ENCODE assay signal across 10 cellular contexts in genomic region chr19:3154447-3154846, GRCh38. TPM values are rescaled to one million over a fixed set of nuclear protein-coding genes. Genes with fewer than 3 reads are reported as not detected.
DNase-seq lines count a peak whose midpoint lies in the region; ATAC-seq, FAIRE-seq and TF ChIP-seq lines count a peak whose summit lies in the region.
"Not testable (repeated sequence)": the region's sequence is repeated elsewhere in the genome, so short reads cannot be mapped to it uniquely, and the experiment has no call there.
"Had no signal": no experiment of that assay in that cellular context is flagged by ENCODE, and none has a peak within 500 bp of the region (broad histone marks: within the 10 kb centered on the region; RNA-seq: fewer than 3 reads in every experiment).

No MANE protein-coding gene starts in this region.

- peak overlapping the region; percentile 12 for H3K4me3 ChIP-seq in CD8-positive, alpha-beta T cell (ENCODE audit: low read depth, low read length)
- H3K4me3 ChIP-seq in HL-60 (replicated peaks; ENCODE audit: insufficient read depth, low read length); RWPE2 (ENCODE audit: severe bottlenecking); fibroblast of lung (replicated peaks in 1 of 4; ENCODE audit: control extremely low read depth in 1 of 4, insufficient read depth in 1 of 4, low read depth in 3 of 4, low read length in 4 of 4); mesodermal cell (ENCODE audit: extremely low read depth, insufficient read depth, low read length, poor library complexity, severe bottlenecking); skin epidermis: not testable (repeated sequence)
- peak overlapping the region; percentile 43 for H3K4me3 ChIP-seq in K562

- H3K4me3 Mint-ChIP-seq in CD8-positive, alpha-beta T cell: not testable (repeated sequence)

- FAIRE-seq in K562 (lab: Jason Lieb, UNC): peak; percentile 68

- in situ Hi-C loops in K562 (cut with MboI): not testable (repeated sequence)

- BruUV-seq in K562 (replicated peaks; lab: Mats Ljungman, UMichigan): not testable (repeated sequence)

- peaks cover 19% of the 10 kb centered on the region for H3K4me1 ChIP-seq in CD8-positive, alpha-beta T cell (ENCODE audit: insufficient read depth, low read length)
- not testable (repeated sequence) for H3K4me1 ChIP-seq in RWPE2 (ENCODE audit: insufficient read depth, poor library complexity, severe bottlenecking); fibroblast of lung (ENCODE audit: control insufficient read depth, extremely low read depth, insufficient read depth, low read length)
- peaks cover 10 to 36% of the 10 kb centered on the region in 2 experiments for H3K4me1 ChIP-seq in K562 (replicated peaks in 1 of 2; ENCODE audit: control insufficient read depth in 2 of 2, insufficient read depth in 2 of 2, low read length in 2 of 2)
- H3K4me1 ChIP-seq in mesodermal cell (ENCODE audit: control insufficient read depth, insufficient read depth, low read length, poor library complexity, severe bottlenecking): peaks cover 18% of the 10 kb centered on the region

- H2AFZ ChIP-seq in K562 (ENCODE audit: low read depth, low read length): peak overlapping the region; percentile 75; the same call in 1 of the 2 replicates
- H2AFZ ChIP-seq in fibroblast of lung (ENCODE audit: low read length): not testable (repeated sequence)

- H3K4me2 ChIP-seq in K562 (ENCODE audit: insufficient read depth, low read length): peak overlapping the region; percentile 86
- not testable (repeated sequence) for H3K4me2 ChIP-seq in fibroblast of lung (ENCODE audit: extremely low read depth, insufficient read depth, low read length)

- not testable (repeated sequence) for H3K36me3 ChIP-seq in CD8-positive, alpha-beta T cell (ENCODE audit: insufficient read depth, low read length); K562 (ENCODE audit: control insufficient read depth, insufficient read depth, low read length); fibroblast of lung (ENCODE audit: control insufficient read depth, insufficient read depth, low read length); mesodermal cell (ENCODE audit: control insufficient read depth, insufficient read depth, low read length)
- H3K36me3 ChIP-seq in RWPE2 (ENCODE audit: low read depth): peaks cover 71% of the 10 kb centered on the region

- H3K27ac Mint-ChIP-seq in CD8-positive, alpha-beta T cell: not testable (repeated sequence)

- H3K9me3 ChIP-seq in CD8-positive, alpha-beta T cell (ENCODE audit: low read length); RWPE2 (ENCODE audit: severe bottlenecking); K562 (replicated peaks; ENCODE audit: control insufficient read depth, insufficient read depth, low read depth, low read length); fibroblast of lung (ENCODE audit: control insufficient read depth, insufficient read depth, low read depth, low read length); mesodermal cell (ENCODE audit: control insufficient read depth, low read length): not testable (repeated sequence)

- H4K20me1 ChIP-seq in K562 (replicated peaks; ENCODE audit: control insufficient read depth, insufficient read depth, low read length); fibroblast of lung (ENCODE audit: control insufficient read depth, extremely low read depth, insufficient read depth, low read length): not testable (repeated sequence)

- ATAC-seq in CD8-positive, alpha-beta T cell; RWPE2 (ENCODE audit: low read depth); K562: not testable (repeated sequence)

- not testable (repeated sequence) for TF ChIP-seq RAD21 in K562 (CRISPR knock-in tag; conservative IDR thresholded peaks at IDR 0.05 in 1 of 2, IDR thresholded peaks at IDR 0.05 in 1 of 2)

- intact Hi-C loops in CD8-positive, alpha-beta T cell (cut with DNase I, micrococcal nuclease); K562 (cut with micrococcal nuclease): not testable (repeated sequence)

- H3K9me1 ChIP-seq in K562 (ENCODE audit: control insufficient read depth, insufficient read depth, low read length): not testable (repeated sequence)

- POLR2A ChIA-PET in CD8-positive, alpha-beta T cell (lab: Charles Lee); K562 (lab: Yijun Ruan, JAX): not testable (repeated sequence)

- DNase-seq in CD8-positive, alpha-beta T cell; HL-60 (ENCODE audit: low read depth in 1 of 2, low spot score in 1 of 2); RWPE2 (ENCODE audit: low spot score); K562 (ENCODE audit: extremely low read depth in 1 of 4, low spot score in 3 of 4); fibroblast of lung (ENCODE audit: low read depth in 2 of 2): not testable (repeated sequence)

- not testable (repeated sequence) for TF ChIP-seq EP300 in K562 (IDR thresholded peaks at IDR 0.05; ENCODE audit: low read length)

- peak overlapping the region in 1 of 2 experiments; percentile 79; a peak in 3 of 4 replicates for H3K9ac ChIP-seq in K562 (ENCODE audit: insufficient read depth in 1 of 2, low read depth in 2 of 2, low read length in 2 of 2)
- H3K9ac ChIP-seq in fibroblast of lung (ENCODE audit: insufficient read depth, low read length): not testable (repeated sequence)

- not testable (repeated sequence) for H3K27me3 Mint-ChIP-seq in CD8-positive, alpha-beta T cell (ENCODE audit: low read depth)

- not testable (repeated sequence) for H3K4me1 Mint-ChIP-seq in CD8-positive, alpha-beta T cell (ENCODE audit: low read depth)

- not testable (repeated sequence) for TF ChIP-seq POLR2A in K562 (conservative IDR thresholded peaks at IDR 0.05)

- not testable (repeated sequence) for H3K79me2 ChIP-seq in K562 (ENCODE audit: control insufficient read depth, insufficient read depth, low read length); fibroblast of lung (ENCODE audit: control insufficient read depth, insufficient read depth, low read length)

- H3K27ac ChIP-seq in CD8-positive, alpha-beta T cell (ENCODE audit: low read depth, low read length): peak overlapping the region; percentile 25
- H3K27ac ChIP-seq in HL-60 (replicated peaks) (0 out of 2 replicates have a peak overlapping the region, but pooled peaks have one; percentile 0), RWPE2 (ENCODE audit: poor library complexity, severe bottlenecking) (peak overlapping the region; percentile 93), K562 (ENCODE audit: extremely low read depth, low read depth, low read length) (peak overlapping the region; percentile 88), fibroblast of lung (ENCODE audit: insufficient read depth, low read length) (peak overlapping the region; percentile 65), mesodermal cell (ENCODE audit: low read depth, low read length, severe bottlenecking) (peak overlapping the region; percentile 90), skin epidermis (peak overlapping the region in 19 of 21 experiments; percentile 47 to 85 (median 72))

- TF ChIP-seq CTCF in CD8-positive, alpha-beta T cell (IDR thresholded peaks at IDR 0.05); HL-60 (IDR thresholded peaks at IDR 0.05; ENCODE audit: insufficient read depth, low read length); RWPE2 (IDR thresholded peaks at IDR 0.05; ENCODE audit: poor library complexity, severe bottlenecking); K562 (IDR thresholded peaks at IDR 0.05 in 2 of 3, conservative IDR thresholded peaks at IDR 0.05 in 1 of 3; ENCODE audit: insufficient read depth in 2 of 3, low read depth in 1 of 3, low read length in 3 of 3); fibroblast of lung (conservative IDR thresholded peaks at IDR 0.05 in 1 of 2, IDR thresholded peaks at IDR 0.05 in 1 of 2; ENCODE audit: low read depth in 1 of 2, low read length in 2 of 2): not testable (repeated sequence)

- not testable (repeated sequence) for H3K36me3 Mint-ChIP-seq in CD8-positive, alpha-beta T cell

- not testable (repeated sequence) for H3K27me3 ChIP-seq in CD8-positive, alpha-beta T cell (ENCODE audit: insufficient read depth, low read length); HL-60 (ENCODE audit: insufficient read depth, poor library complexity, severe bottlenecking); RWPE2 (ENCODE audit: insufficient read depth, poor library complexity, severe bottlenecking); K562 (ENCODE audit: control insufficient read depth in 2 of 2, insufficient read depth in 2 of 2, low read length in 2 of 2); fibroblast of lung (ENCODE audit: control insufficient read depth, insufficient read depth, low read length)

- CTCF ChIA-PET in CD8-positive, alpha-beta T cell (lab: Charles Lee): not testable (repeated sequence)
- CTCF ChIA-PET in K562 (lab: Yijun Ruan, JAX; ENCODE audit: low intra/inter-chr PET ratio): interaction anchor here (0.6 kb wide), 1 partner anchor 146 kb away, joined by 3 read pairs; no protein-coding TSS in a partner anchor

- not testable (repeated sequence) for H3K9me3 Mint-ChIP-seq in CD8-positive, alpha-beta T cell

- 0% methylated on average over 1 of the region's 3 CpGs for WGBS in K562 (ENCODE audit: insufficient coverage, low coverage, missing lambda C conversion rate)
- 88 to 97% methylated on average over 3 of the region's 3 CpGs for WGBS in mesodermal cell (ENCODE audit: insufficient coverage in 2 of 2), 2 experiments

RNA-seq across cellular contexts. Expression of gene GNA15, which starts 18.6 kb away (rescaled TPM):
- total RNA-seq in CD8-positive, alpha-beta T cell: 1 to 10 TPM; 6.2 to 6.7 TPM
- total RNA-seq in K562 (2011; cell fraction: chromatin; rRNA removed; ENCODE audit: low replicate concordance): 0.35 TPM in 1 of 2 replicates, not detected in the other
- total RNA-seq in K562 (2011; cell fraction: nucleolus; rRNA removed): 0.13 and 0.17 TPM in 2 replicates
- not detected in 2 replicates for total RNA-seq in K562 (2011; cell fraction: nucleoplasm; rRNA removed)
- 0.09 TPM in 1 of 2 replicates, not detected in the other for total RNA-seq in K562 (2014; rRNA removed)
- 0.07 and 0.13 TPM in 2 replicates for total RNA-seq in K562 (2014; rRNA removed; fragmentation: Illumina TruSeq; extraction: Trizol)
- total RNA-seq in K562 (2015; rRNA removed; fragmentation: Illumina TruSeq; extraction: Trizol): 0.19 and 0.22 TPM in 2 replicates
- 0.13 and 0.24 TPM in 2 replicates for total RNA-seq in K562 (2021)
- polyA plus RNA-seq in K562 (2011; rRNA removed): 0.19 and 0.22 TPM in 2 replicates
- 0.18 and 0.25 TPM in 2 replicates for polyA plus RNA-seq in K562 (2011; cell fraction: cytosol; rRNA removed)
- polyA plus RNA-seq in K562 (2011; cell fraction: nucleus; rRNA removed): 0.29 and 0.40 TPM in 2 replicates
- polyA plus RNA-seq in K562 (2012): 0.65 and 0.76 TPM in 2 replicates
- polyA plus RNA-seq in K562 (2014; fragmentation: Illumina TruSeq; extraction: Trizol): 0.10 and 0.22 TPM in 2 replicates
- polyA plus RNA-seq in K562 (2014; fragmentation: Nextera tagmentation; extraction: Ambion mirVana): under 1 TPM in 1 of 2 experiments, not detected in 1; 0.03 TPM
- 0.11 and 0.35 TPM in 2 replicates for polyA plus RNA-seq in K562 (2014; rRNA removed)
- polyA minus RNA-seq in K562 (2011; rRNA and poly(A)+ RNA removed): 0.27 TPM in 1 of 2 replicates, not detected in the other
- polyA minus RNA-seq in K562 (2011; cell fraction: cytosol; rRNA and poly(A)+ RNA removed): not detected in 2 replicates
- 0.13 TPM in 1 of 2 replicates, not detected in the other for polyA minus RNA-seq in K562 (2011; cell fraction: nucleus; rRNA and poly(A)+ RNA removed)
- total RNA-seq in fibroblast of lung: not detected in 2 replicates
- not detected in 2 replicates for polyA plus RNA-seq in fibroblast of lung
- not detected in 2 replicates for polyA plus RNA-seq in fibroblast of lung (2012)
- polyA minus RNA-seq in fibroblast of lung (ENCODE audit: low replicate concordance): not detected in 2 replicates
- polyA plus RNA-seq in mesodermal cell (2013, experiment 1 of 2): not detected
- not detected for polyA plus RNA-seq in mesodermal cell (2013, experiment 2 of 2)
- total RNA-seq: H9, lung microvascular endothelial cell had no signal

RNA-seq across cellular contexts. Expression of gene S1PR4, which starts 24.1 kb away (rescaled TPM):
- 10 to 100 TPM; 76.3 to 80.3 TPM for total RNA-seq in CD8-positive, alpha-beta T cell
- total RNA-seq in K562 (2011; cell fraction: chromatin; rRNA removed; ENCODE audit: low replicate concordance): not detected in 2 replicates
- not detected in 2 replicates for total RNA-seq in K562 (2011; cell fraction: nucleolus; rRNA removed)
- total RNA-seq in K562 (2011; cell fraction: nucleoplasm; rRNA removed): not detected in 2 replicates
- total RNA-seq in K562 (2014; rRNA removed): not detected in 2 replicates
- not detected in 2 replicates for total RNA-seq in K562 (2014; rRNA removed; fragmentation: Illumina TruSeq; extraction: Trizol)
- not detected in 2 replicates for total RNA-seq in K562 (2015; rRNA removed; fragmentation: Illumina TruSeq; extraction: Trizol)
- total RNA-seq in K562 (2021): 0.18 and 0.27 TPM in 2 replicates
- not detected in 2 replicates for polyA plus RNA-seq in K562 (2011; rRNA removed)
- polyA plus RNA-seq in K562 (2011; cell fraction: cytosol; rRNA removed): 0.04 TPM in 1 of 2 replicates, not detected in the other
- polyA plus RNA-seq in K562 (2011; cell fraction: nucleus; rRNA removed): 0.08 and 0.53 TPM in 2 replicates
- not detected in 2 replicates for polyA plus RNA-seq in K562 (2012)
- polyA plus RNA-seq in K562 (2014; fragmentation: Illumina TruSeq; extraction: Trizol): not detected in 2 replicates
- polyA plus RNA-seq in K562 (2014; fragmentation: Nextera tagmentation; extraction: Ambion mirVana): not detected
- polyA plus RNA-seq in K562 (2014; rRNA removed): 0.07 TPM in 1 of 2 replicates, not detected in the other
- polyA minus RNA-seq in K562 (2011; rRNA and poly(A)+ RNA removed): not detected in 2 replicates
- polyA minus RNA-seq in K562 (2011; cell fraction: cytosol; rRNA and poly(A)+ RNA removed): not detected in 2 replicates
- polyA minus RNA-seq in K562 (2011; cell fraction: nucleus; rRNA and poly(A)+ RNA removed): 0.13 TPM in 1 of 2 replicates, not detected in the other
- not detected in 2 replicates for total RNA-seq in fibroblast of lung
- not detected in 2 replicates for polyA plus RNA-seq in fibroblast of lung
- not detected in 2 replicates for polyA plus RNA-seq in fibroblast of lung (2012)
- not detected in 2 replicates for polyA minus RNA-seq in fibroblast of lung (ENCODE audit: low replicate concordance)
- not detected for polyA plus RNA-seq in mesodermal cell (2013, experiment 1 of 2)
- not detected for polyA plus RNA-seq in mesodermal cell (2013, experiment 2 of 2)
- total RNA-seq: H9, smooth muscle cell had no signal
- polyA plus RNA-seq: smooth muscle cell had no signal

RNA-seq across cellular contexts. Expression of gene NCLN, which starts 31.3 kb away (rescaled TPM):
- total RNA-seq in CD8-positive, alpha-beta T cell: 10 to 100 TPM; 47.3 to 55.7 TPM
- 48.8 and 166 TPM in 2 replicates for total RNA-seq in K562 (2011; cell fraction: chromatin; rRNA removed; ENCODE audit: low replicate concordance)
- 171 and 189 TPM in 2 replicates for total RNA-seq in K562 (2011; cell fraction: nucleolus; rRNA removed)
- 87.3 and 91.6 TPM in 2 replicates for total RNA-seq in K562 (2011; cell fraction: nucleoplasm; rRNA removed)
- total RNA-seq in K562 (2014; rRNA removed) (49.3 and 79.1 TPM in 2 replicates), K562 (2014; rRNA removed; fragmentation: Illumina TruSeq; extraction: Trizol) (11.6 and 20.2 TPM in 2 replicates), K562 (2015; rRNA removed; fragmentation: Illumina TruSeq; extraction: Trizol) (39.7 and 47.4 TPM in 2 replicates), K562 (2021) (120 and 126 TPM in 2 replicates), fibroblast of lung (24.4 and 35.8 TPM in 2 replicates)
- polyA plus RNA-seq in K562 (2011; rRNA removed) (39.6 and 55.9 TPM in 2 replicates), K562 (2014; fragmentation: Illumina TruSeq; extraction: Trizol) (25.6 and 56.1 TPM in 2 replicates), K562 (2014; fragmentation: Nextera tagmentation; extraction: Ambion mirVana) (1 to 10 TPM; 3.8 to 5.9 TPM), K562 (2014; rRNA removed) (58.0 and 62.8 TPM in 2 replicates), fibroblast of lung (33.0 and 52.5 TPM in 2 replicates)
- 53.3 and 119 TPM in 2 replicates for polyA plus RNA-seq in K562 (2011; cell fraction: cytosol; rRNA removed)
- 113 and 190 TPM in 2 replicates for polyA plus RNA-seq in K562 (2011; cell fraction: nucleus; rRNA removed)
- 69.1 and 86.6 TPM in 2 replicates for polyA plus RNA-seq in K562 (2012)
- 11.0 and 30.4 TPM in 2 replicates for polyA minus RNA-seq in K562 (2011; rRNA and poly(A)+ RNA removed)
- polyA minus RNA-seq in K562 (2011; cell fraction: cytosol; rRNA and poly(A)+ RNA removed): 50.3 and 58.3 TPM in 2 replicates
- polyA minus RNA-seq in K562 (2011; cell fraction: nucleus; rRNA and poly(A)+ RNA removed): 23.9 and 31.8 TPM in 2 replicates
- 58.8 and 103 TPM in 2 replicates for polyA plus RNA-seq in fibroblast of lung (2012)
- 108 and 141 TPM in 2 replicates for polyA minus RNA-seq in fibroblast of lung (ENCODE audit: low replicate concordance)
- polyA plus RNA-seq in mesodermal cell (2013, experiment 1 of 2): 47.9 TPM
- 36.7 TPM for polyA plus RNA-seq in mesodermal cell (2013, experiment 2 of 2)

Comparison
In these comparisons a context has a peak if more than half of its experiments do, and no peak if none do; other contexts are left out.
1. H3K27ac ChIP-seq: peak in every context shown above with its lines; median percentile 93 in RWPE2; 90 in mesodermal cell; 88 in K562; 72 in skin epidermis; 65 in fibroblast of lung; 25 in CD8-positive, alpha-beta T cell; 0 in HL-60.
2. RNA of gene S1PR4, which starts 24.1 kb away (total RNA-seq): 76.3 to 80.3 TPM in CD8-positive, alpha-beta T cell; 0.18 to 0.27 TPM in K562 and not detected in fibroblast of lung; every median in the first group is over 10 times any median in the second.